8 cellular contexts compared by ENCODE assay signal in the genomic region with DNA sequence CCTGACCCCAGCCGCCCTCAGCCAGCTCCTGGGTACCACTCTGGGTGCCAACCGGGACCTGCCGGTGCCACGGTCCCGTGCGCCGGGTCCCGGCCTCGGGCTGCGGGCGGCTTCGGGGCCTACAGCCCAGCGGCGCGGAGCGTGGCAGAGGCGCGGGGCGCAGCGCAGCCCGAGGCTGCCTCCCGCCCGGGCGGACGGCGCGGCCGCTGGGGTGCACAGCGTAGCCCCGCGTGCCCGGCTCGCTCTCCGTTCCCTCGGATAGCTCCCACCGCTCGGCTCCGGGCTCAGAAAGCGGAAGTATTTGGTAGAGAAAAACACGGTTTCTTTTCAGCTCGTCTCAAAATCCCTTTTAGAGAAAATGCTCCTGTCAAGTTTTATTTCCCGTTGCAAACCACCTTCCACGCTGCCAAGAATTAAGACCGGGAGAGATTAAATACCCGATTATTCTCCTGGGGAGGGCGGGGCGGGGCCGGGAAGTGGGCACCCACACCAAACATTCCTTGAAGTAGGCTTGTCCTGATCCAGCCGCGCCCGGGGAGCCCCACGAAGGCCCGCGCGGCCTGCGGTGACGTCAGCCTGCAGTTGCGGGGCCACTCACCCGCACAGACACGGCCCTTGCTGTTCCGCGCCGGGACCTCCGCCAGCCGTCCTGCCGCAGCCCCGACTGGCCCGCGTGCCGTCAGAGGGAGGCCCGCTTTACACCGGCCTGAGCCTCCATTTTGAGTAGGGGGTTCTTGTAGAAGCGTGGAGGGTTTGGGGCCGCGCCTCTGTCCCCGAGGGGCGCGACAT. TPM values are rescaled to one million over a fixed set of nuclear protein-coding genes. Genes with fewer than 3 reads are reported as not detected.
DNase-seq lines count a peak whose midpoint lies in the region; ATAC-seq, FAIRE-seq and TF ChIP-seq lines count a peak whose summit lies in the region.

No MANE protein-coding gene starts in this region.

- peak overlapping the region; percentile 97 for H3K27ac Mint-ChIP-seq in HFFc6
- H3K27ac Mint-ChIP-seq in activated CD8-positive, alpha-beta T cell treated with anti-CD3 and anti-CD28 coated beads for 36 hours, result no peak overlapping the region
- no peak overlapping the region for H3K27ac Mint-ChIP-seq in stimulated activated naive B cell treated with anti-CD40 and anti-IgM and Interleukin-4, amounts not matched to agents 10 μg/mL and 1 μg/mL and 100 μg/mL, for 72 hours

- no peaks in the 10 kb centered on the region for H3K36me3 ChIP-seq in kidney (ENCODE audit: control insufficient read depth in 1 of 2, insufficient read depth in 2 of 2, low read length in 2 of 2)

- no peak for TF ChIP-seq POLR2A in GM12891 (IDR thresholded peaks at IDR 0.05; ENCODE audit: low read depth, low read length)

- H3K36me3 Mint-ChIP-seq in HFFc6 (ENCODE audit: low read depth), result peaks cover 54% of the 10 kb centered on the region
- H3K36me3 Mint-ChIP-seq in activated CD8-positive, alpha-beta T cell treated with anti-CD3 and anti-CD28 coated beads for 36 hours (ENCODE audit: low read depth), result no peaks in the 10 kb centered on the region
- peaks cover 2% of the 10 kb centered on the region in 2 donors for H3K36me3 Mint-ChIP-seq in stimulated activated naive B cell treated with anti-CD40 and anti-IgM and Interleukin-4, amounts not matched to agents 10 μg/mL and 1 μg/mL and 100 μg/mL, for 72 hours

- intact Hi-C loops in activated CD8-positive, alpha-beta T cell treated with anti-CD3 and anti-CD28 coated beads for 36 hours (cut with micrococcal nuclease), result no loop called here
- intact Hi-C loops in kidney (cut with DNase I), result no loop called here

- no peaks in the 10 kb centered on the region for H3K9me3 ChIP-seq in kidney (ENCODE audit: control insufficient read depth in 1 of 2, low read length in 2 of 2)

- no peaks in the 10 kb centered on the region for H3K9me3 Mint-ChIP-seq in HFFc6
- H3K9me3 Mint-ChIP-seq in activated CD8-positive, alpha-beta T cell treated with anti-CD3 and anti-CD28 coated beads for 36 hours, result no peaks in the 10 kb centered on the region
- no peaks in the 10 kb centered on the region for H3K9me3 Mint-ChIP-seq in stimulated activated naive B cell treated with anti-CD40 and anti-IgM and Interleukin-4, amounts not matched to agents 10 μg/mL and 1 μg/mL and 100 μg/mL, for 72 hours

- H3K4me3 Mint-ChIP-seq in HFFc6, result peak overlapping the region; percentile 93
- H3K4me3 Mint-ChIP-seq in activated CD8-positive, alpha-beta T cell treated with anti-CD3 and anti-CD28 coated beads for 36 hours, result peak overlapping the region; percentile 46
- H3K4me3 Mint-ChIP-seq in stimulated activated naive B cell treated with anti-CD40 and anti-IgM and Interleukin-4, amounts not matched to agents 10 μg/mL and 1 μg/mL and 100 μg/mL, for 72 hours, result peak overlapping the region; percentile 62 to 66

- TF ChIP-seq CTCF in HFFc6 (IDR thresholded peaks at IDR 0.05) (no peak), kidney (IDR thresholded peaks at IDR 0.05; ENCODE audit: borderline replicate concordance, extremely low read depth, insufficient read depth) (no peak)
- no peak for TF ChIP-seq CTCF in activated CD8-positive, alpha-beta T cell treated with anti-CD3 and anti-CD28 coated beads for 36 hours (IDR thresholded peaks at IDR 0.05)

- peak; percentile 50 for ATAC-seq in activated CD8-positive, alpha-beta T cell treated with anti-CD3 and anti-CD28 coated beads for 36 hours
- peak; percentile 33 to 55 for ATAC-seq in stimulated activated naive B cell treated with anti-CD40 and anti-IgM and Interleukin-4, amounts not matched to agents 10 μg/mL and 1 μg/mL and 100 μg/mL, for 72 hours (replicated peaks)
- ATAC-seq in HG03457 (IDR thresholded peaks at IDR 0.05; ENCODE audit: unreplicated experiment), result no peak

- H3K27ac ChIP-seq in kidney (ENCODE audit: low read depth in 2 of 2, low read length in 2 of 2), result no peak overlapping the region

- H3K4me3 ChIP-seq in kidney (ENCODE audit: low read length in 2 of 2), result peak overlapping the region in 1 of 2 donors; percentile 32

- CTCF ChIA-PET in activated CD8-positive, alpha-beta T cell treated with anti-CD3 and anti-CD28 coated beads for 36 hours (lab: Charles Lee), result interaction anchor here (0.9 to 1.5 kb wide), 6 partner anchors 9 to 30 kb away, joined by 3 to 7 read pairs (median 4); no protein-coding TSS in a partner anchor

- H3K4me1 Mint-ChIP-seq in HFFc6 (ENCODE audit: low read depth), result peaks cover 78% of the 10 kb centered on the region
- H3K4me1 Mint-ChIP-seq in activated CD8-positive, alpha-beta T cell treated with anti-CD3 and anti-CD28 coated beads for 36 hours (ENCODE audit: low read depth), result peaks cover 26% of the 10 kb centered on the region
- peaks cover 21 to 47% of the 10 kb centered on the region in 2 donors for H3K4me1 Mint-ChIP-seq in stimulated activated naive B cell treated with anti-CD40 and anti-IgM and Interleukin-4, amounts not matched to agents 10 μg/mL and 1 μg/mL and 100 μg/mL, for 72 hours

- H3K9ac ChIP-seq in kidney (ENCODE audit: low read length in 2 of 2), result no peak overlapping the region

- peak; percentile 73 for DNase-seq in HFFc6
- DNase-seq in activated CD8-positive, alpha-beta T cell treated with anti-CD3 and anti-CD28 coated beads for 36 hours, result no peak
- peak; percentile 69 for DNase-seq in kidney
- DNase-seq in stimulated activated naive B cell treated with anti-CD40 and anti-IgM and Interleukin-4, amounts not matched to agents 10 μg/mL and 1 μg/mL and 100 μg/mL, for 72 hours, result no peak
- DNase-seq in NCI-H510A (lab: John Stamatoyannopoulos, UW), result no peak
- DNase-seq in GM12891 (ENCODE audit: insufficient read length, low spot score), result no peak
- DNase-seq in urothelium cell line (ENCODE audit: low spot score), result no peak

- POLR2A ChIA-PET in activated CD8-positive, alpha-beta T cell treated with anti-CD3 and anti-CD28 coated beads for 36 hours (lab: Charles Lee), result interaction anchor here (1.5 kb wide), 1 partner anchor 47 kb away, joined by 3 read pairs; no protein-coding TSS in a partner anchor

- peaks cover 0 to 2% of the 10 kb centered on the region in 2 donors for H3K4me1 ChIP-seq in kidney (ENCODE audit: control insufficient read depth in 1 of 2, insufficient read depth in 1 of 2, low read depth in 1 of 2, low read length in 2 of 2)

- peaks cover 3% of the 10 kb centered on the region for H3K27me3 Mint-ChIP-seq in HFFc6 (ENCODE audit: insufficient read depth)
- peaks cover 85% of the 10 kb centered on the region for H3K27me3 Mint-ChIP-seq in activated CD8-positive, alpha-beta T cell treated with anti-CD3 and anti-CD28 coated beads for 36 hours
- peaks cover 62 to 78% of the 10 kb centered on the region in 2 donors for H3K27me3 Mint-ChIP-seq in stimulated activated naive B cell treated with anti-CD40 and anti-IgM and Interleukin-4, amounts not matched to agents 10 μg/mL and 1 μg/mL and 100 μg/mL, for 72 hours

- FAIRE-seq in kidney (lab: Jason Lieb, UNC) (no peak), GM12891 (lab: Jason Lieb, UNC) (no peak), urothelium cell line (lab: Jason Lieb, UNC) (no peak)

TF ChIP-seq in GM12891, 5 proteins besides CTCF, POLR2A, EP300 and RAD21:
- TF ChIP-seq SPI1 (IDR thresholded peaks at IDR 0.05; ENCODE audit: low read depth, low read length), result no peak

RNA-seq across cellular contexts. Expression of gene HOXA13, which starts 7.2 kb away (rescaled TPM):
- total RNA-seq in HFFc6 (2021; fragmentation: NEBNext Ultra II Directional; extraction: Animal tissue kit (Norgen Biotek cat#: 25700)), result 10 to 100 TPM; 11.1 to 16.0 (median 13.1) TPM
- total RNA-seq in activated CD8-positive, alpha-beta T cell treated with anti-CD3 and anti-CD28 coated beads for 36 hours, result not detected
- total RNA-seq in kidney, result 0.44 TPM
- 0.17 TPM for polyA plus RNA-seq in kidney (ENCODE audit: insufficient read depth, low read depth, low replicate concordance)
- not detected for polyA plus RNA-seq in GM12891 (2012; ENCODE audit: low read depth, missing spikeins)

RNA-seq across cellular contexts. Expression of gene HOXA11, which starts 7.7 kb away (rescaled TPM):
- 10 to 100 TPM; 33.1 to 42.1 (median 39.1) TPM for total RNA-seq in HFFc6 (2021; fragmentation: NEBNext Ultra II Directional; extraction: Animal tissue kit (Norgen Biotek cat#: 25700))
- under 1 TPM; 0.13 to 0.18 TPM for total RNA-seq in activated CD8-positive, alpha-beta T cell treated with anti-CD3 and anti-CD28 coated beads for 36 hours
- 5.2 TPM for total RNA-seq in kidney
- 5.5 TPM for polyA plus RNA-seq in kidney (ENCODE audit: insufficient read depth, low read depth, low replicate concordance)
- not detected for polyA plus RNA-seq in GM12891 (2012; ENCODE audit: low read depth, missing spikeins)

RNA-seq across cellular contexts. Expression of gene HOXA10, which starts 18.6 kb away (rescaled TPM):
- 10 to 100 TPM; 38.9 to 43.5 (median 41.1) TPM for total RNA-seq in HFFc6 (2021; fragmentation: NEBNext Ultra II Directional; extraction: Animal tissue kit (Norgen Biotek cat#: 25700))
- not detected for total RNA-seq in activated CD8-positive, alpha-beta T cell treated with anti-CD3 and anti-CD28 coated beads for 36 hours
- total RNA-seq in kidney, result 16.3 TPM
- 17.9 TPM for polyA plus RNA-seq in kidney (ENCODE audit: insufficient read depth, low read depth, low replicate concordance)
- not detected for polyA plus RNA-seq in GM12891 (2012; ENCODE audit: low read depth, missing spikeins)

RNA-seq across cellular contexts. Expression of gene HOXA9, which starts 27.4 kb away (rescaled TPM):
- total RNA-seq in HFFc6 (2021; fragmentation: NEBNext Ultra II Directional; extraction: Animal tissue kit (Norgen Biotek cat#: 25700)), result 10 to 100 TPM; 25.2 to 37.0 (median 26.7) TPM
- not detected for total RNA-seq in activated CD8-positive, alpha-beta T cell treated with anti-CD3 and anti-CD28 coated beads for 36 hours
- 36.8 TPM for total RNA-seq in kidney
- polyA plus RNA-seq in kidney (ENCODE audit: insufficient read depth, low read depth, low replicate concordance), result 36.7 TPM
- polyA plus RNA-seq in GM12891 (2012; ENCODE audit: low read depth, missing spikeins), result not detected

RNA-seq across cellular contexts. Expression of gene HOXA7, which starts 36.3 kb away (rescaled TPM):
- total RNA-seq in HFFc6 (2021; fragmentation: NEBNext Ultra II Directional; extraction: Animal tissue kit (Norgen Biotek cat#: 25700)), result 1 to 10 TPM; 6.2 to 8.2 (median 6.8) TPM
- total RNA-seq in activated CD8-positive, alpha-beta T cell treated with anti-CD3 and anti-CD28 coated beads for 36 hours, result not detected
- total RNA-seq in kidney, result 31.3 TPM
- 23.8 TPM for polyA plus RNA-seq in kidney (ENCODE audit: insufficient read depth, low read depth, low replicate concordance)
- not detected for polyA plus RNA-seq in GM12891 (2012; ENCODE audit: low read depth, missing spikeins)

Comparison
In these comparisons a context has a peak if more than half of its experiments do, and no peak if none do; other contexts are left out.
1. DNase-seq: peak in HFFc6 (single experiment) and kidney (single experiment); none in activated CD8-positive, alpha-beta T cell treated with anti-CD3 and anti-CD28 coated beads for 36 hours (single experiment), stimulated activated naive B cell treated with anti-CD40 and anti-IgM and Interleukin-4, amounts not matched to agents 10 μg/mL and 1 μg/mL and 100 μg/mL, for 72 hours (single experiment), NCI-H510A (single experiment), GM12891 (single experiment) and urothelium cell line (single experiment).
2. RNA of gene HOXA10, which starts 18.6 kb away (total RNA-seq): 38.9 to 43.5 TPM in HFFc6 and 16.3 TPM in kidney (single experiment); not detected in activated CD8-positive, alpha-beta T cell treated with anti-CD3 and anti-CD28 coated beads for 36 hours; every median in the first group is over 10 times any median in the second.
3. Peak in every context shown above with its lines, with median percentiles within 50 percentile points of each other: H3K4me3 Mint-ChIP-seq.